Comparison of ENCODE assay signal across 1 cellular context in the genomic region with DNA sequence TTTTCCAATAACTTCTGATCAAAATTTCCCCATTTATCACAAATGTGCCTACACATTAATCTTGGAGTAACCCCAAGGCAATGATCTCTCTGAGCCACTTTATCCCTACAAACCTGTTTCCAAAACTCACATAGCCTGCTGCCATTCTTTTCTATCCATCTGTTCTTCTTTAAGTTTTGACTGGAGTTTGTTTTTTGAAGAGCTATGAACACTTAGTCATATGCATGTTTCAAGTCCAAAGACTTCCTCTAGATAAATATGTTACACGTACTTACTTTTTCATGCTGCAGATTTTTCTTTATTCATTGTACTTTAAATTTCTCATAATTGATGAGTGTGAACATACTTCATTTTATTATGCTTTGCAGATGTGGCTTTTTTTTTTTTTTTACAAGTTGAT.
TF ChIP-seq lines count a peak whose summit lies in the region.

No MANE protein-coding gene starts in this region.

TF ChIP-seq in K562, 482 proteins besides CTCF, POLR2A, EP300 and RAD21 (continued from another document):
- TF ChIP-seq, protein P1, sequence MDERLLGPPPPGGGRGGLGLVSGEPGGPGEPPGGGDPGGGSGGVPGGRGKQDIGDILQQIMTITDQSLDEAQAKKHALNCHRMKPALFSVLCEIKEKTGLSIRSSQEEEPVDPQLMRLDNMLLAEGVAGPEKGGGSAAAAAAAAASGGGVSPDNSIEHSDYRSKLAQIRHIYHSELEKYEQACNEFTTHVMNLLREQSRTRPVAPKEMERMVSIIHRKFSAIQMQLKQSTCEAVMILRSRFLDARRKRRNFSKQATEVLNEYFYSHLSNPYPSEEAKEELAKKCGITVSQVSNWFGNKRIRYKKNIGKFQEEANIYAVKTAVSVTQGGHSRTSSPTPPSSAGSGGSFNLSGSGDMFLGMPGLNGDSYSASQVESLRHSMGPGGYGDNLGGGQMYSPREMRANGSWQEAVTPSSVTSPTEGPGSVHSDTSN (CRISPR knock-in tag; IDR thresholded peaks at IDR 0.05; ENCODE audit: low read depth), result no peak
- TF ChIP-seq, protein P1 (tag; conservative IDR thresholded peaks at IDR 0.05; ENCODE audit: low read depth), result no peak
- TF ChIP-seq, protein P2, sequence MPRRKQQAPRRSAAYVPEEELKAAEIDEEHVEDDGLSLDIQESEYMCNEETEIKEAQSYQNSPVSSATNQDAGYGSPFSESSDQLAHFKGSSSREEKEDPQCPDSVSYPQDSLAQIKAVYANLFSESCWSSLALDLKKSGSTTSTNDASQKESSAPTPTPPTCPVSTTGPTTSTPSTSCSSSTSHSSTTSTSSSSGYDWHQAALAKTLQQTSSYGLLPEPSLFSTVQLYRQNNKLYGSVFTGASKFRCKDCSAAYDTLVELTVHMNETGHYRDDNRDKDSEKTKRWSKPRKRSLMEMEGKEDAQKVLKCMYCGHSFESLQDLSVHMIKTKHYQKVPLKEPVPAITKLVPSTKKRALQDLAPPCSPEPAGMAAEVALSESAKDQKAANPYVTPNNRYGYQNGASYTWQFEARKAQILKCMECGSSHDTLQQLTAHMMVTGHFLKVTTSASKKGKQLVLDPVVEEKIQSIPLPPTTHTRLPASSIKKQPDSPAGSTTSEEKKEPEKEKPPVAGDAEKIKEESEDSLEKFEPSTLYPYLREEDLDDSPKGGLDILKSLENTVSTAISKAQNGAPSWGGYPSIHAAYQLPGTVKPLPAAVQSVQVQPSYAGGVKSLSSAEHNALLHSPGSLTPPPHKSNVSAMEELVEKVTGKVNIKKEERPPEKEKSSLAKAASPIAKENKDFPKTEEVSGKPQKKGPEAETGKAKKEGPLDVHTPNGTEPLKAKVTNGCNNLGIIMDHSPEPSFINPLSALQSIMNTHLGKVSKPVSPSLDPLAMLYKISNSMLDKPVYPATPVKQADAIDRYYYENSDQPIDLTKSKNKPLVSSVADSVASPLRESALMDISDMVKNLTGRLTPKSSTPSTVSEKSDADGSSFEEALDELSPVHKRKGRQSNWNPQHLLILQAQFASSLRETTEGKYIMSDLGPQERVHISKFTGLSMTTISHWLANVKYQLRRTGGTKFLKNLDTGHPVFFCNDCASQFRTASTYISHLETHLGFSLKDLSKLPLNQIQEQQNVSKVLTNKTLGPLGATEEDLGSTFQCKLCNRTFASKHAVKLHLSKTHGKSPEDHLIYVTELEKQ (CRISPR knock-in tag; IDR thresholded peaks at IDR 0.05), result no peak
- TF ChIP-seq ATF1 (CRISPR knock-in tag; IDR thresholded peaks at IDR 0.05), result no peak
- TF ChIP-seq ATF1 (tag; IDR thresholded peaks at IDR 0.05), result no peak
- TF ChIP-seq POLR2B (IDR thresholded peaks at IDR 0.05; ENCODE audit: low read depth, partially characterized antibody), result no peak
- TF ChIP-seq POLR2AphosphoS2 (IDR thresholded peaks at IDR 0.05; ENCODE audit: low read length), result no peak
- no peak for TF ChIP-seq BCL6 (CRISPR knock-in tag; IDR thresholded peaks at IDR 0.05)
- TF ChIP-seq NBN (IDR thresholded peaks at IDR 0.05; ENCODE audit: low read depth), result no peak
- no peak for TF ChIP-seq POLR2AphosphoS5 (IDR thresholded peaks at IDR 0.05; ENCODE audit: control insufficient read depth, insufficient read depth, low read depth, low read length)
- TF ChIP-seq PCBP2 (IDR thresholded peaks at IDR 0.05; ENCODE audit: low read depth, low read length, poor library complexity, severe bottlenecking), result no peak
